ENCODE assay signal across 8 cellular contexts in the genomic region with DNA sequence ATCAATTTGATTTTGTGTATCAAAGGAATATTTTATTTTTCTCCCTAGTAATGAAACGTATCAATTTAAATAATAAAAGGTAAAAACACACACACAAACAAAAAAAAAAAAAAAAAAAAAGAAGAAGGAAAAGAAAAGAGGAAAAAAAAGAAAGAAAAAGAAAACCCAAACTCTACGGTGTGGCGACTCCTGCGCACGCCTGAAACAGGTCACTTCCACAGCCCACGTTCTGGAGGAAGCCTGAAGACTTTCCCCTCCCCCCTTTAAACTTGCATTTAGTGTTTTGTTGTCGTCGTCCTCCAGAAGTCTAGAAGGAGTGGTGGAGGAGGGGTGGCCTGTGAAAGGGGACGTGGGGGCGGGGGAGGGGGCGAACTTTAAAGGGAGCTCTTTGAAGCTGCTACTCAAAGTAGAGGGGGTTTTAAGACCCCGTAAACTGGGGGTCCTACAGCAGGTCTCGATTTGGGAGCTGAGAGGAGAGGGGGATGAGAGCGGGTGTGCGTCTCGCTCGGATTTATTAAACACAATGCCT. TPM values are rescaled to one million over a fixed set of nuclear protein-coding genes. Genes with fewer than 3 reads are reported as not detected.
DNase-seq lines count a peak whose midpoint lies in the region; ATAC-seq and TF ChIP-seq lines count a peak whose summit lies in the region.

No MANE protein-coding gene starts in this region.

- BruUV-seq in HCT116 (replicated peaks; lab: Mats Ljungman, UMichigan): no TSS peak

- H3K9me3 ChIP-seq in HCT116 (ENCODE audit: control insufficient read depth in 1 of 2, insufficient read depth in 1 of 2, low read depth in 1 of 2, low read length in 2 of 2) (no peaks in the 10 kb centered on the region), smooth muscle cell (replicated peaks; ENCODE audit: low read depth) (no peaks in the 10 kb centered on the region)

- H3K9ac ChIP-seq in HCT116 (ENCODE audit: low read length) (peak overlapping the region; percentile 54), smooth muscle cell (ENCODE audit: low read depth) (no peak overlapping the region)

- no peaks in the 10 kb centered on the region for H3K9me2 ChIP-seq in HCT116 (ENCODE audit: insufficient read depth)

- peak overlapping the region; percentile 99 for H3K4me3 ChIP-seq in ACC112 (ENCODE audit: low read depth, low read length)
- peak overlapping the region; percentile 41 to 93 for H3K4me3 ChIP-seq in HCT116 (replicated peaks in 1 of 2; ENCODE audit: low read depth in 1 of 2, low read length in 2 of 2)
- peak overlapping the region; percentile 12 to 39 for H3K4me3 ChIP-seq in foreskin fibroblast (ENCODE audit: low read depth in 1 of 2, low read length in 2 of 2)
- H3K4me3 ChIP-seq in smooth muscle cell: peak overlapping the region; percentile 44

- TF ChIP-seq POLR2A in HCT116 (IDR thresholded peaks at IDR 0.05; ENCODE audit: borderline replicate concordance, extremely low read depth, insufficient read depth, insufficient read length): no peak

- 0% methylated on average over 17 of the region's 17 CpGs for WGBS in smooth muscle cell (ENCODE audit: low lambda C conversion rate)

- H3F3A ChIP-seq in smooth muscle cell (ENCODE audit: low read depth): peaks cover 15% of the 10 kb centered on the region

- no peak for TF ChIP-seq RAD21 in HCT116 (IDR thresholded peaks at IDR 0.05; ENCODE audit: low read depth)

- no peak overlapping the region for H3K27ac ChIP-seq in ACC112 (ENCODE audit: low read depth, low read length)
- H3K27ac ChIP-seq in HCT116 (ENCODE audit: low read depth, low read length): peak overlapping the region; percentile 63; the same call in 1 of the 2 replicates
- peak overlapping the region; percentile 98 for H3K27ac ChIP-seq in VCaP
- H3K27ac ChIP-seq in smooth muscle cell (ENCODE audit: low read depth): peak overlapping the region; percentile 69

- H3K4me2 ChIP-seq in HCT116 (ENCODE audit: low read length) (peak overlapping the region; percentile 98), smooth muscle cell (peak overlapping the region; percentile 89)

- H4K20me1 ChIP-seq in HCT116 (ENCODE audit: insufficient read depth) (no peaks in the 10 kb centered on the region), smooth muscle cell (ENCODE audit: low read depth) (peaks cover 26% of the 10 kb centered on the region)

- CTCF ChIA-PET in HCT116 (lab: Charles Lee): interaction anchor here (1.6 kb wide), 1 partner anchor 367 kb away, joined by 6 read pairs; no protein-coding TSS in a partner anchor

- no peaks in the 10 kb centered on the region for H3K36me3 ChIP-seq in ACC112 (ENCODE audit: insufficient read depth, low read length)
- no peaks in the 10 kb centered on the region; a peak in 1 of 4 replicates for H3K36me3 ChIP-seq in HCT116 (ENCODE audit: control insufficient read depth in 1 of 2, insufficient read depth in 2 of 2, low read length in 2 of 2)
- H3K36me3 ChIP-seq in smooth muscle cell (ENCODE audit: low read depth): no peaks in the 10 kb centered on the region

- H3K79me2 ChIP-seq in ACC112 (ENCODE audit: control insufficient read depth, insufficient read depth, low read length, unreplicated experiment) (peaks cover 26% of the 10 kb centered on the region), HCT116 (ENCODE audit: insufficient read depth, low read length) (peaks cover 26% of the 10 kb centered on the region), smooth muscle cell (ENCODE audit: low read depth) (peaks cover 31% of the 10 kb centered on the region)

- TF ChIP-seq CTCF in HCT116 (IDR thresholded peaks at IDR 0.05 in 2 of 3, conservative IDR thresholded peaks at IDR 0.05 in 1 of 3; ENCODE audit: borderline replicate concordance in 1 of 3, insufficient read depth in 1 of 3, low read depth in 2 of 3, low read length in 2 of 3) (no peak), VCaP (conservative IDR thresholded peaks at IDR 0.05) (no peak), foreskin fibroblast (IDR thresholded peaks at IDR 0.05; ENCODE audit: low read depth, low read length) (no peak), smooth muscle cell (IDR thresholded peaks at IDR 0.05; ENCODE audit: borderline replicate concordance, insufficient read depth, poor library complexity, severe bottlenecking) (no peak), omental fat pad (IDR thresholded peaks at IDR 0.05) (no peak)

- H2AFZ ChIP-seq in ACC112 (ENCODE audit: low read length, unreplicated experiment) (peak overlapping the region; percentile 1), HCT116 (ENCODE audit: low read depth, low read length, poor library complexity, severe bottlenecking) (peak overlapping the region; percentile 48), smooth muscle cell (ENCODE audit: low read depth) (peak overlapping the region; percentile 28)

- intact Hi-C loops in HCT116 (cut with micrococcal nuclease): loop anchor here (5.0 to 10.0 kb wide), 3 partner anchors 368 to 623 kb away; no protein-coding TSS in a partner anchor

- ATAC-seq in HCT116 (no peak), GM21825 (IDR thresholded peaks at IDR 0.05; ENCODE audit: unreplicated experiment) (no peak), omental fat pad (ENCODE audit: low FRiP score) (no peak)

- H3K4me1 ChIP-seq in ACC112 (ENCODE audit: control insufficient read depth, insufficient read depth, low read length, unreplicated experiment): peaks cover 14% of the 10 kb centered on the region
- H3K4me1 ChIP-seq in HCT116 (ENCODE audit: control insufficient read depth in 1 of 2, insufficient read depth in 2 of 2, low read length in 2 of 2): peaks cover 26 to 53% of the 10 kb centered on the region in 2 experiments
- peaks cover 23% of the 10 kb centered on the region for H3K4me1 ChIP-seq in smooth muscle cell (ENCODE audit: low read depth)

- DNase-seq in HCT116 (ENCODE audit: low read depth, low spot score) (peak; percentile 13), foreskin fibroblast (peak in 1 of 2 donors; percentile 26), smooth muscle cell (lab: John Stamatoyannopoulos, UW; ENCODE audit: unreplicated experiment) (no peak), omental fat pad (ENCODE audit: low spot score) (no peak), hypothalamus (lab: John Stamatoyannopoulos, UW) (no peak)

- RAD21 ChIA-PET in HCT116 (lab: Charles Lee; ENCODE audit: low non-redundant PET in 1 of 2, low total read pairs in 2 of 2, uncharacterized antibody in 2 of 2, unreplicated experiment in 2 of 2): interaction anchor here in 1 of 2 experiments (0.7 to 1.5 kb wide), 2 partner anchors 11 to 108 kb away, joined by 5 to 12 read pairs; no protein-coding TSS in a partner anchor

- POLR2A ChIA-PET in HCT116 (lab: Charles Lee): interaction anchor here (0.7 to 1.6 kb wide), 5 partner anchors 12 to 518 kb away, joined by 3 to 8 read pairs (median 3); no protein-coding TSS in a partner anchor

- H3K27me3 ChIP-seq in ACC112 (ENCODE audit: insufficient read depth, low read length) (no peaks in the 10 kb centered on the region), HCT116 (ENCODE audit: insufficient read depth, low read length) (no peaks in the 10 kb centered on the region), smooth muscle cell (ENCODE audit: low read depth) (no peaks in the 10 kb centered on the region)

TF ChIP-seq in HCT116, 20 proteins besides CTCF, POLR2A, EP300 and RAD21:
- TF ChIP-seq ELF1 (IDR thresholded peaks at IDR 0.05; ENCODE audit: borderline replicate concordance, low read depth) (no peak), TCF7L2 (IDR thresholded peaks at IDR 0.05; ENCODE audit: borderline replicate concordance, extremely low read depth, insufficient read depth, insufficient read length) (no peak), ZFX (IDR thresholded peaks at IDR 0.05) (no peak), SIN3A (IDR thresholded peaks at IDR 0.05; ENCODE audit: low read depth) (no peak), EZH2 (IDR thresholded peaks at IDR 0.05) (no peak), FOSL1 (IDR thresholded peaks at IDR 0.05; ENCODE audit: low read depth) (no peak), ZNF274 (IDR thresholded peaks at IDR 0.05; ENCODE audit: low read depth, low read length) (no peak), CEBPB (IDR thresholded peaks at IDR 0.05; ENCODE audit: low read depth) (no peak), EZH2phosphoT487 (IDR thresholded peaks at IDR 0.05; ENCODE audit: borderline replicate concordance) (no peak), YY1 (IDR thresholded peaks at IDR 0.05; ENCODE audit: extremely low read depth, insufficient replicate concordance, low read depth, low read length) (no peak), SRF (IDR thresholded peaks at IDR 0.05; ENCODE audit: low read depth) (no peak)
- TF ChIP-seq, protein P1, sequence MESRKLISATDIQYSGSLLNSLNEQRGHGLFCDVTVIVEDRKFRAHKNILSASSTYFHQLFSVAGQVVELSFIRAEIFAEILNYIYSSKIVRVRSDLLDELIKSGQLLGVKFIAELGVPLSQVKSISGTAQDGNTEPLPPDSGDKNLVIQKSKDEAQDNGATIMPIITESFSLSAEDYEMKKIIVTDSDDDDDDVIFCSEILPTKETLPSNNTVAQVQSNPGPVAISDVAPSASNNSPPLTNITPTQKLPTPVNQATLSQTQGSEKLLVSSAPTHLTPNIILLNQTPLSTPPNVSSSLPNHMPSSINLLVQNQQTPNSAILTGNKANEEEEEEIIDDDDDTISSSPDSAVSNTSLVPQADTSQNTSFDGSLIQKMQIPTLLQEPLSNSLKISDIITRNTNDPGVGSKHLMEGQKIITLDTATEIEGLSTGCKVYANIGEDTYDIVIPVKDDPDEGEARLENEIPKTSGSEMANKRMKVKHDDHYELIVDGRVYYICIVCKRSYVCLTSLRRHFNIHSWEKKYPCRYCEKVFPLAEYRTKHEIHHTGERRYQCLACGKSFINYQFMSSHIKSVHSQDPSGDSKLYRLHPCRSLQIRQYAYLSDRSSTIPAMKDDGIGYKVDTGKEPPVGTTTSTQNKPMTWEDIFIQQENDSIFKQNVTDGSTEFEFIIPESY (IDR thresholded peaks at IDR 0.05; ENCODE audit: extremely low read depth, insufficient replicate concordance, low read length): no peak
- TF ChIP-seq, protein P2, sequence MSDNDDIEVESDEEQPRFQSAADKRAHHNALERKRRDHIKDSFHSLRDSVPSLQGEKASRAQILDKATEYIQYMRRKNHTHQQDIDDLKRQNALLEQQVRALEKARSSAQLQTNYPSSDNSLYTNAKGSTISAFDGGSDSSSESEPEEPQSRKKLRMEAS (IDR thresholded peaks at IDR 0.05): no peak

RNA-seq across cellular contexts. Expression of a gene that starts 2.3 kb away (rescaled TPM):
- total RNA-seq in HCT116 (2021; ENCODE audit: unreplicated experiment) (53.9 TPM), smooth muscle cell (46.9 and 53.2 TPM in 2 replicates), omental fat pad (100 to 1,000 TPM in 2 of 4 donors, 10 to 100 TPM in 2; 44.0 to 159 (median 78.8) TPM)
- polyA plus RNA-seq in HCT116 (2012): 38.1 and 55.6 TPM in 2 replicates
- polyA plus RNA-seq in smooth muscle cell: 39.7 and 50.9 TPM in 2 replicates

Comparison
In these comparisons a context has a peak if more than half of its experiments do, and no peak if none do; other contexts are left out.
1. H3K4me3 ChIP-seq: peak in every context shown above with its lines; median percentile 99 in ACC112; 67 in HCT116; 44 in smooth muscle cell; 26 in foreskin fibroblast.